1 cellular context compared by ENCODE assay signal in the genomic region with DNA sequence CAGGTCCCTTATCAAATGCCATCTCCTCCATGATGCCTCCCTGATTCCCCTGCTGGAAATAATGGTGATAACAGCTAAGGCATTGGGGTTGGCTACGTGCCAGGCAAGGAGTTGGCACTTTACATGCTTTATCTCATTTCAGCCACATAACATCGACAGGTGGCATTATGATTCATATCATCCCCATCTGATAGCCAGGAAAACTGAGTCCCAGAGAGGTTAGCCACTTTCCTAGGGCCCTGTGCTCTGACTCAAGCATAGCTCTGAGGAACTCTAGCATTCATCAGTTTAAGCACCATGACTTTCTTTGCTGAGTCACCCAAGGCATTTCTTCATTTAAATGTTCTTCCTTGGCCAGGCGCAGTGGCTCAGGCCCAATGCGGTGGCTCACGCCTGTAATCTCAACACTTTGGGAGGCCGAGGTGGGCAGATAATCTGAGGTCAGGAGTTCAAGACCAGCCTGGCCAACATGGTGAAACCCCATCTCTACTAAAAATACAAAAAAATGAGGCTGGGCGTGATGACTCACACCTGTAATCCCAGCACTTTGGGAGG.
TF ChIP-seq lines count a peak whose summit lies in the region.

No MANE protein-coding gene starts in this region.

TF ChIP-seq in A549, 52 proteins besides CTCF, POLR2A, EP300 and RAD21 (continued from another document):
- TF ChIP-seq ZC3H11A (IDR thresholded peaks at IDR 0.05) (no peak), HOXB13 (CRISPR knock-in tag; IDR thresholded peaks at IDR 0.05; ENCODE audit: low read depth) (no peak), HES2 (IDR thresholded peaks at IDR 0.05) (no peak), CHD4 (IDR thresholded peaks at IDR 0.05; ENCODE audit: borderline replicate concordance) (no peak), KDM5A (IDR thresholded peaks at IDR 0.05) (no peak), RFX5 (IDR thresholded peaks at IDR 0.05) (no peak), FOSL2 (IDR thresholded peaks at IDR 0.05) (no peak), FOSL2 (CRISPR knock-in tag; IDR thresholded peaks at IDR 0.05) (peak; percentile 44; the same call in 1 of the 2 replicates), ESRRA (IDR thresholded peaks at IDR 0.05; ENCODE audit: borderline replicate concordance, low read length) (no peak), NPAS2 (CRISPR knock-in tag; IDR thresholded peaks at IDR 0.05; ENCODE audit: borderline replicate concordance) (no peak), ZFP36 (IDR thresholded peaks at IDR 0.05; ENCODE audit: borderline replicate concordance, partially characterized antibody) (peak; percentile 3), RCOR1 (IDR thresholded peaks at IDR 0.05; ENCODE audit: low read depth, low read length) (no peak)
